Comparison of ENCODE assay signal across 9 cellular contexts in the genomic region with DNA sequence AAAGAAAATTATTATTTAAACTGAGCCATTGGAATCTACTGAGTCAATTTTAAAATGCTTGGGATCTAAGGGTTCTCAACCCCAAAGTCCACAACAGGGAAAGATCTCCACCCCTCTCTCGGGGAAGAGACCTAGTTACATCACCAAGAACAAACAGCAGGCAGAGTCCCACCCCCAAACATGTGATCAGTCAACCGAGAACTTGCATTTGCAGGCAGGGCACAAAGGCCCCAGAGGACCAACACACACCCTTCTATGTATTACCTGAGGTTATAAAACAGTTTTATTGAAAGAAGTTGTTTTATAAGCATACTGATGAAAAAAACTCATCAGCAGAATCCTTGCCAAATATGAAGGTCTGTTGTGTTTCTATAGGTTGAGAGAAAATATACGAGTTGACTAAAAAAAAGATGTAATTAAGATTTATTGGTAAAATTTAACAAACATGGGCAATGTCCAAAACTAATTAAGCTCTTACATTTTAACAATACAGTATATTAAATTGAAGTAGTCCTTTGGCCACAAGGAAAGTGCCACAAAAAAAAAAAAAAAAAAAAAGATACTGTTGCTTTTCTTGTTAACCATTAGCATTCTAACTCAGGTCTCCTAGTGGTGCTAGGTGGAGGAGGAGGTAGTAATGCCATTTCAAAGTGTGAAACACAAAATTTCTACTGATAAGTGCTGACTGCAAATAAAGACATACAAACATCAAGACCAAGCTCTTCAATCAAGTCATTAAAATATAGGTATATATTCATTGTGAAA. TPM values are rescaled to one million over a fixed set of nuclear protein-coding genes. Genes with fewer than 3 reads are reported as not detected.
DNase-seq lines count a peak whose midpoint lies in the region; FAIRE-seq and TF ChIP-seq lines count a peak whose summit lies in the region.
"Had no signal": no experiment of that assay in that cellular context is flagged by ENCODE, and none has a peak within 500 bp of the region (broad histone marks: within the 10 kb centered on the region; RNA-seq: fewer than 3 reads in every experiment).

No MANE protein-coding gene starts in this region.

- H2AFZ ChIP-seq in astrocyte (ENCODE audit: low read depth, low read length) = peak overlapping the region; percentile 62

- peak; percentile 9 for DNase-seq in stimulated activated CD4-positive, alpha-beta T cell treated with anti-CD3 and anti-CD28 coated beads, Interleukin-15, amount 100 ng/mL, for 24 hours
- no peak for DNase-seq in stimulated activated CD4-positive, alpha-beta T cell treated with anti-CD3 and anti-CD28 coated beads, Interleukin-12 subunit alpha, Interleukin-12 subunit beta, amount 100 ng/mL, for 4 hours
- DNase-seq in NCI-H2227 treated with DMSO at 0.1 percent for 48 hours (lab: John Stamatoyannopoulos, UW) (peak; percentile 21), astrocyte (ENCODE audit: low read depth) (peak; percentile 46), hypothalamus (lab: John Stamatoyannopoulos, UW) (peak in 42 of 51 donors; percentile 16 to 84 (median 58)), retina (peak; percentile 65), D721Med (ENCODE audit: insufficient read length, low spot score) (no peak)
- no peak for DNase-seq in stimulated activated CD4-positive, alpha-beta T cell treated with anti-CD3 and anti-CD28 coated beads, Interleukin-4, amount 100 ng/mL, for 24 hours

- no peaks in the 10 kb centered on the region for H3K27me3 Mint-ChIP-seq in astrocyte (ENCODE audit: low read depth, unreplicated experiment)
- H3K27me3 Mint-ChIP-seq: stimulated activated naive CD8-positive, alpha-beta T cell treated with anti-CD3 and anti-CD28 coated beads, Interleukin-15, Interleukin-2, amounts not matched to agents 100 ng/mL and 50 ng/mL, for 24 hours had no signal

- H3K4me3 Mint-ChIP-seq in astrocyte (ENCODE audit: unreplicated experiment) = peak overlapping the region; percentile 86

- no peaks in the 10 kb centered on the region for H3K36me3 Mint-ChIP-seq in astrocyte (ENCODE audit: low read depth, unreplicated experiment)

- H3K27ac Mint-ChIP-seq in astrocyte (ENCODE audit: unreplicated experiment) = peak overlapping the region; percentile 96

- TF ChIP-seq CTCF in astrocyte (IDR thresholded peaks at IDR 0.05; ENCODE audit: insufficient read depth, low read depth, low read length) (no peak), D721Med (IDR thresholded peaks at IDR 0.05; ENCODE audit: insufficient read depth, missing control alignments) (no peak)

- peaks cover 24% of the 10 kb centered on the region for H3K4me1 Mint-ChIP-seq in astrocyte (ENCODE audit: low read depth, unreplicated experiment)

- H3K9me3 Mint-ChIP-seq in astrocyte (ENCODE audit: unreplicated experiment) = no peaks in the 10 kb centered on the region
- H3K9me3 Mint-ChIP-seq: stimulated activated naive CD8-positive, alpha-beta T cell treated with anti-CD3 and anti-CD28 coated beads, Interleukin-15, Interleukin-2, amounts not matched to agents 100 ng/mL and 50 ng/mL, for 24 hours had no signal

- H3K79me2 ChIP-seq in astrocyte (ENCODE audit: insufficient read depth, low read length) = no peaks in the 10 kb centered on the region

- H3K4me1 ChIP-seq in astrocyte (ENCODE audit: insufficient read depth, low read length) = peaks cover 13% of the 10 kb centered on the region

- H3K9me3 ChIP-seq in astrocyte (ENCODE audit: insufficient read depth, low read depth, low read length) = no peaks in the 10 kb centered on the region

- H3K4me3 ChIP-seq in astrocyte (ENCODE audit: insufficient read depth, low read depth, low read length) = no peak overlapping the region

- FAIRE-seq in astrocyte (lab: Jason Lieb, UNC) = no peak
- FAIRE-seq in D721Med (lab: Jason Lieb, UNC) = no peak

- peak overlapping the region; percentile 70 for H3K27ac ChIP-seq in astrocyte (ENCODE audit: low read depth, low read length)

- peak overlapping the region; percentile 63 for H3K9ac ChIP-seq in astrocyte (ENCODE audit: low read length)

- H3K4me2 ChIP-seq in astrocyte (ENCODE audit: low read length) = peak overlapping the region; percentile 80

- no peaks in the 10 kb centered on the region for H3K36me3 ChIP-seq in astrocyte (ENCODE audit: insufficient read depth, low read length)

- H3K27me3 ChIP-seq in astrocyte (ENCODE audit: insufficient read depth, low read length) = no peaks in the 10 kb centered on the region

- H4K20me1 ChIP-seq in astrocyte (ENCODE audit: insufficient read depth, low read length) = no peaks in the 10 kb centered on the region

RNA-seq across cellular contexts. Expression of a gene that starts 1.0 kb away (rescaled TPM):
- total RNA-seq in astrocyte = 70.4 and 85.9 TPM in 2 replicates

RNA-seq across cellular contexts. Expression of a gene that starts 49.2 kb away (rescaled TPM):
- 2.2 TPM in 2 replicates for total RNA-seq in astrocyte

Comparison
In these comparisons a context has a peak if more than half of its experiments do, and no peak if none do; other contexts are left out.
1. DNase-seq: peak in stimulated activated CD4-positive, alpha-beta T cell treated with anti-CD3 and anti-CD28 coated beads, Interleukin-15, amount 100 ng/mL, for 24 hours (single experiment), NCI-H2227 treated with DMSO at 0.1 percent for 48 hours (single experiment), astrocyte (single experiment), hypothalamus (42 of 51) and retina (single experiment); none in stimulated activated CD4-positive, alpha-beta T cell treated with anti-CD3 and anti-CD28 coated beads, Interleukin-12 subunit alpha, Interleukin-12 subunit beta, amount 100 ng/mL, for 4 hours (single experiment), D721Med (single experiment) and stimulated activated CD4-positive, alpha-beta T cell treated with anti-CD3 and anti-CD28 coated beads, Interleukin-4, amount 100 ng/mL, for 24 hours (single experiment).